Comparison of ENCODE assay signal across 8 cellular contexts in genomic region chr9:37591775-37592107, GRCh38. TPM values are rescaled to one million over a fixed set of nuclear protein-coding genes. Genes with fewer than 3 reads are reported as not detected.
DNase-seq lines count a peak whose midpoint lies in the region; ATAC-seq and TF ChIP-seq lines count a peak whose summit lies in the region.

No MANE protein-coding gene starts in this region.

- peak overlapping the region; percentile 81 for H3K4me3 ChIP-seq in CD4-positive, CD25-positive, alpha-beta regulatory T cell (ENCODE audit: low read depth, low read length)
- H3K4me3 ChIP-seq in Karpas-422 (ENCODE audit: low read length) (peak overlapping the region; percentile 89), choroid plexus epithelial cell (ENCODE audit: low read depth, low read length) (peak overlapping the region; percentile 95), neural cell (ENCODE audit: low read length) (peak overlapping the region; percentile 83)

- peak overlapping the region; percentile 96 to 99 (median 98) for H3K27ac Mint-ChIP-seq in CD4-positive, CD25-positive, alpha-beta regulatory T cell

- peaks cover 4 to 49% (median 32%) of the 10 kb centered on the region in 4 donors for H3K4me1 Mint-ChIP-seq in CD4-positive, CD25-positive, alpha-beta regulatory T cell

- TF ChIP-seq CTCF in choroid plexus epithelial cell (conservative IDR thresholded peaks at IDR 0.05; ENCODE audit: low read depth, low read length) (no peak), neural cell (IDR thresholded peaks at IDR 0.05; ENCODE audit: poor library complexity, severe bottlenecking) (no peak)

- ATAC-seq in CD4-positive, CD25-positive, alpha-beta regulatory T cell (ENCODE audit: low read depth in 2 of 2): no peak
- ATAC-seq in HG03378 (IDR thresholded peaks at IDR 0.05; ENCODE audit: unreplicated experiment) (no peak), HG03139 (IDR thresholded peaks at IDR 0.05; ENCODE audit: unreplicated experiment) (no peak), GM19452 (IDR thresholded peaks at IDR 0.05; ENCODE audit: unreplicated experiment) (no peak)

- no peak for DNase-seq in CD4-positive, CD25-positive, alpha-beta regulatory T cell
- DNase-seq in Karpas-422 (peak; percentile 63), choroid plexus epithelial cell (ENCODE audit: low read depth) (no peak), SIG-M5 (lab: John Stamatoyannopoulos, UW) (no peak)

- H3F3A ChIP-seq in neural cell (ENCODE audit: insufficient read depth, low read length, poor library complexity, severe bottlenecking): no peaks in the 10 kb centered on the region

- H3K4me2 ChIP-seq in Karpas-422 (ENCODE audit: low read depth, low read length, poor library complexity, severe bottlenecking) (peak overlapping the region; percentile 83), neural cell (ENCODE audit: low read length) (peak overlapping the region; percentile 37)

- TF ChIP-seq EP300 in neural cell (conservative IDR thresholded peaks at IDR 0.05; ENCODE audit: poor library complexity, severe bottlenecking): no peak

- H3K79me2 ChIP-seq in Karpas-422 (ENCODE audit: low read length): peaks cover 55% of the 10 kb centered on the region
- peaks cover 17% of the 10 kb centered on the region for H3K79me2 ChIP-seq in neural cell (replicated peaks; ENCODE audit: insufficient read depth, low read length)

- H3K36me3 ChIP-seq in CD4-positive, CD25-positive, alpha-beta regulatory T cell (ENCODE audit: control insufficient read depth, insufficient read depth, low read length): peaks cover 23% of the 10 kb centered on the region
- peaks cover 35% of the 10 kb centered on the region for H3K36me3 ChIP-seq in Karpas-422 (ENCODE audit: insufficient read depth, low read length)
- H3K36me3 ChIP-seq in neural cell (ENCODE audit: insufficient read depth, low read length): no peaks in the 10 kb centered on the region

- no peaks in the 10 kb centered on the region for H3K9me2 ChIP-seq in Karpas-422 (replicated peaks; ENCODE audit: insufficient read depth, low read length)
- H3K9me2 ChIP-seq in neural cell (ENCODE audit: insufficient read depth, low read length): no peaks in the 10 kb centered on the region

- H3K9me3 ChIP-seq in CD4-positive, CD25-positive, alpha-beta regulatory T cell (ENCODE audit: control insufficient read depth in 2 of 2, low read length in 2 of 2): no peaks in the 10 kb centered on the region
- H3K9me3 ChIP-seq in Karpas-422 (ENCODE audit: low read length): no peaks in the 10 kb centered on the region
- no peaks in the 10 kb centered on the region for H3K9me3 ChIP-seq in neural cell (ENCODE audit: low read length)

- H2AFZ ChIP-seq in Karpas-422 (ENCODE audit: low read length) (no peak overlapping the region), neural cell (ENCODE audit: low read depth, low read length) (peak overlapping the region; percentile 73)

- peaks cover 8% of the 10 kb centered on the region for H3K27me3 ChIP-seq in CD4-positive, CD25-positive, alpha-beta regulatory T cell (ENCODE audit: control insufficient read depth, insufficient read depth, low read length)
- H3K27me3 ChIP-seq in Karpas-422 (ENCODE audit: low read length): no peaks in the 10 kb centered on the region
- H3K27me3 ChIP-seq in neural cell (ENCODE audit: insufficient read depth, low read depth, low read length): no peaks in the 10 kb centered on the region

- H3K9ac ChIP-seq in Karpas-422 (ENCODE audit: low read length) (peak overlapping the region; percentile 96), neural cell (ENCODE audit: low read length) (peak overlapping the region; percentile 80)

- peaks cover 19% of the 10 kb centered on the region for H3K27me3 Mint-ChIP-seq in CD4-positive, CD25-positive, alpha-beta regulatory T cell

- no peak for TF ChIP-seq RAD21 in neural cell (conservative IDR thresholded peaks at IDR 0.05)

- H3K27ac ChIP-seq in CD4-positive, CD25-positive, alpha-beta regulatory T cell (ENCODE audit: insufficient read depth, low read length, poor library complexity, severe bottlenecking): peak overlapping the region; percentile 70
- H3K27ac ChIP-seq in Karpas-422 (ENCODE audit: low read length): peak overlapping the region; percentile 67
- peak overlapping the region; percentile 70 for H3K27ac ChIP-seq in neural cell (ENCODE audit: low read length)

- H3K36me3 Mint-ChIP-seq in CD4-positive, CD25-positive, alpha-beta regulatory T cell: peaks cover 9% of the 10 kb centered on the region

- H3K9me3 Mint-ChIP-seq in CD4-positive, CD25-positive, alpha-beta regulatory T cell: no peaks in the 10 kb centered on the region

- peaks cover 29% of the 10 kb centered on the region for H3K4me1 ChIP-seq in CD4-positive, CD25-positive, alpha-beta regulatory T cell (ENCODE audit: control insufficient read depth, insufficient read depth, low read length, poor library complexity, severe bottlenecking)
- H3K4me1 ChIP-seq in Karpas-422 (ENCODE audit: low read length): peaks cover 39% of the 10 kb centered on the region

- H4K20me1 ChIP-seq in Karpas-422 (ENCODE audit: insufficient read depth, low read depth, low read length) (peaks cover 37% of the 10 kb centered on the region), neural cell (ENCODE audit: insufficient read depth) (no peaks in the 10 kb centered on the region)

- H3K4me3 Mint-ChIP-seq in CD4-positive, CD25-positive, alpha-beta regulatory T cell: peak overlapping the region; percentile 93 to 100 (median 96)

TF ChIP-seq in neural cell, 6 proteins besides CTCF, POLR2A, EP300 and RAD21:
- TF ChIP-seq SMC3 (conservative IDR thresholded peaks at IDR 0.05; ENCODE audit: poor library complexity) (no peak), TAF1 (IDR thresholded peaks at IDR 0.05; ENCODE audit: low read depth) (no peak), MXI1 (conservative IDR thresholded peaks at IDR 0.05; ENCODE audit: poor library complexity, severe bottlenecking) (no peak), POLR2AphosphoS5 (IDR thresholded peaks at IDR 0.05) (no peak), EZH2 (IDR thresholded peaks at IDR 0.05; ENCODE audit: borderline replicate concordance, insufficient read depth, low read length, poor library complexity, severe bottlenecking) (no peak)
- TF ChIP-seq, protein P1, sequence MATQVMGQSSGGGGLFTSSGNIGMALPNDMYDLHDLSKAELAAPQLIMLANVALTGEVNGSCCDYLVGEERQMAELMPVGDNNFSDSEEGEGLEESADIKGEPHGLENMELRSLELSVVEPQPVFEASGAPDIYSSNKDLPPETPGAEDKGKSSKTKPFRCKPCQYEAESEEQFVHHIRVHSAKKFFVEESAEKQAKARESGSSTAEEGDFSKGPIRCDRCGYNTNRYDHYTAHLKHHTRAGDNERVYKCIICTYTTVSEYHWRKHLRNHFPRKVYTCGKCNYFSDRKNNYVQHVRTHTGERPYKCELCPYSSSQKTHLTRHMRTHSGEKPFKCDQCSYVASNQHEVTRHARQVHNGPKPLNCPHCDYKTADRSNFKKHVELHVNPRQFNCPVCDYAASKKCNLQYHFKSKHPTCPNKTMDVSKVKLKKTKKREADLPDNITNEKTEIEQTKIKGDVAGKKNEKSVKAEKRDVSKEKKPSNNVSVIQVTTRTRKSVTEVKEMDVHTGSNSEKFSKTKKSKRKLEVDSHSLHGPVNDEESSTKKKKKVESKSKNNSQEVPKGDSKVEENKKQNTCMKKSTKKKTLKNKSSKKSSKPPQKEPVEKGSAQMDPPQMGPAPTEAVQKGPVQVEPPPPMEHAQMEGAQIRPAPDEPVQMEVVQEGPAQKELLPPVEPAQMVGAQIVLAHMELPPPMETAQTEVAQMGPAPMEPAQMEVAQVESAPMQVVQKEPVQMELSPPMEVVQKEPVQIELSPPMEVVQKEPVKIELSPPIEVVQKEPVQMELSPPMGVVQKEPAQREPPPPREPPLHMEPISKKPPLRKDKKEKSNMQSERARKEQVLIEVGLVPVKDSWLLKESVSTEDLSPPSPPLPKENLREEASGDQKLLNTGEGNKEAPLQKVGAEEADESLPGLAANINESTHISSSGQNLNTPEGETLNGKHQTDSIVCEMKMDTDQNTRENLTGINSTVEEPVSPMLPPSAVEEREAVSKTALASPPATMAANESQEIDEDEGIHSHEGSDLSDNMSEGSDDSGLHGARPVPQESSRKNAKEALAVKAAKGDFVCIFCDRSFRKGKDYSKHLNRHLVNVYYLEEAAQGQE (IDR thresholded peaks at IDR 0.05; ENCODE audit: borderline replicate concordance): no peak

RNA-seq across cellular contexts. Expression of gene TOMM5, which starts 0.7 kb away (rescaled TPM):
- 31.9 TPM for total RNA-seq in CD4-positive, CD25-positive, alpha-beta regulatory T cell
- polyA plus RNA-seq in CD4-positive, CD25-positive, alpha-beta regulatory T cell: 100 to 1,000 TPM; 146 to 198 (median 168) TPM
- 262 and 265 TPM in 2 replicates for total RNA-seq in Karpas-422 (2014; rRNA removed; shearing (Covaris generic); ENCODE audit: low replicate concordance)
- polyA plus RNA-seq in neural cell: 239 and 262 TPM in 2 replicates
- 78.6 and 91.6 TPM in 2 replicates for polyA minus RNA-seq in neural cell

RNA-seq across cellular contexts. Expression of gene FBXO10, which starts 15.6 kb away (rescaled TPM):
- 2.4 TPM for total RNA-seq in CD4-positive, CD25-positive, alpha-beta regulatory T cell
- polyA plus RNA-seq in CD4-positive, CD25-positive, alpha-beta regulatory T cell: 1 to 10 TPM in 1 of 4 donors, under 1 TPM in 3; 0.40 to 1.0 (median 0.68) TPM
- total RNA-seq in Karpas-422 (2014; rRNA removed; shearing (Covaris generic); ENCODE audit: low replicate concordance): 25.8 and 29.3 TPM in 2 replicates
- 13.8 and 16.0 TPM in 2 replicates for polyA plus RNA-seq in neural cell
- polyA minus RNA-seq in neural cell: 30.7 and 33.9 TPM in 2 replicates

RNA-seq across cellular contexts. Expression of gene FRMPD1, which starts 59.0 kb away (rescaled TPM):
- not detected for total RNA-seq in CD4-positive, CD25-positive, alpha-beta regulatory T cell
- not detected for polyA plus RNA-seq in CD4-positive, CD25-positive, alpha-beta regulatory T cell
- total RNA-seq in Karpas-422 (2014; rRNA removed; shearing (Covaris generic); ENCODE audit: low replicate concordance): 0.07 TPM in 1 of 2 replicates, not detected in the other
- 0.35 and 0.38 TPM in 2 replicates for polyA plus RNA-seq in neural cell
- polyA minus RNA-seq in neural cell: 0.69 and 0.97 TPM in 2 replicates
